ENCODE assay signal across 18 cellular contexts in the genomic region with DNA sequence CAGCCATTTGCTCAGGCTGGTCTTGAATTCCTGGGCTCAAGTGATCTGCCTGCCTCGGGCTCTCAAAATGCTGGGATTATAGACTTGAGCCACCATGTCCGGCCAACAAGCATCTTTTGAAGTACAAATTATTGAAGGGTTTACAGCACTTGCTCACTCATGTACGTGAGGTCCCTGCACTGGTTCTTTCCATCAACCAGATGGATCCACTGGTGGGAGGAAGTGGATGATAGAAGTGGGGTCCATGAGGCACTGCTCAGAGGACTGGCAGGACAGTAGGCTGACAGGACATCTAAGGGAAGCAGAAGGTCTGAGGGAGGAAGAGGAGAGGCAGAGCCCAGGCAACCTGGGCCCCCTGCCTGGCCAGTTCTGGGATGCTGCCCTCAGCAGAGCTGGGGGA.
DNase-seq lines count a peak whose midpoint lies in the region; ATAC-seq and TF ChIP-seq lines count a peak whose summit lies in the region.
"Had no signal": no experiment of that assay in that cellular context is flagged by ENCODE, and none has a peak within 500 bp of the region (broad histone marks: within the 10 kb centered on the region; RNA-seq: fewer than 3 reads in every experiment).

No MANE protein-coding gene starts in this region.

- H3K4me2 ChIP-seq in IMR-90 (ENCODE audit: low read depth, low read length) (no peak overlapping the region), mesenchymal stem cell (ENCODE audit: low read length, poor library complexity, severe bottlenecking) (no peak overlapping the region)

- no peak overlapping the region for H2BK120ac ChIP-seq in IMR-90 (ENCODE audit: low read depth, low read length)
- H2BK120ac ChIP-seq in mesenchymal stem cell (ENCODE audit: low read depth, low read length) = no peak overlapping the region

- CTCF ChIA-PET in IMR-90 (lab: Yijun Ruan, JAX) = no interaction called here

- no peak overlapping the region for H4K5ac ChIP-seq in IMR-90 (ENCODE audit: low read depth, low read length)

- H2BK12ac ChIP-seq in mesenchymal stem cell (ENCODE audit: low read length in 2 of 2) = no peak overlapping the region

- no peak for TF ChIP-seq CTCF in IMR-90 (conservative IDR thresholded peaks at IDR 0.05; ENCODE audit: low read depth, low read length)

- H3K4ac ChIP-seq in IMR-90 (ENCODE audit: low read depth, low read length) (no peak overlapping the region), mesenchymal stem cell (ENCODE audit: low read depth in 1 of 2, low read length in 2 of 2) (no peak overlapping the region)

- H3K36me3 ChIP-seq in IMR-90 (ENCODE audit: control insufficient read depth, insufficient read depth, low read length) (no peaks in the 10 kb centered on the region), mesenchymal stem cell (ENCODE audit: control insufficient read depth in 1 of 2, insufficient read depth in 2 of 2, low read depth in 1 of 2, low read length in 2 of 2) (no peaks in the 10 kb centered on the region)
- H3K36me3 ChIP-seq: BE2C had no signal

- no peaks in the 10 kb centered on the region for H3K9me1 ChIP-seq in IMR-90 (ENCODE audit: insufficient read depth, low read length)

- BruUV-seq in IMR-90 (replicated peaks; lab: Mats Ljungman, UMichigan) = no TSS peak

- no peak overlapping the region for H3K9ac ChIP-seq in IMR-90 (ENCODE audit: low read depth, low read length)
- H3K9ac ChIP-seq in mesenchymal stem cell (ENCODE audit: low read length) = no peak overlapping the region

- peaks cover 3% of the 10 kb centered on the region for H3K27me3 ChIP-seq in IMR-90 (ENCODE audit: control insufficient read depth, insufficient read depth, low read length)
- H3K27me3 ChIP-seq in mesenchymal stem cell (ENCODE audit: control insufficient read depth in 1 of 2, insufficient read depth in 1 of 2, low read length in 2 of 2) = no peaks in the 10 kb centered on the region
- H3K27me3 ChIP-seq: BE2C had no signal

- H3K27ac ChIP-seq in IMR-90 (ENCODE audit: insufficient read depth, low read length) (no peak overlapping the region), mesenchymal stem cell (ENCODE audit: low read length, poor library complexity, severe bottlenecking) (no peak overlapping the region)
- H3K27ac ChIP-seq: C4-2B had no signal

- TF ChIP-seq RAD21 in IMR-90 (IDR thresholded peaks at IDR 0.05; ENCODE audit: low read length) = no peak

- H2BK5ac ChIP-seq in IMR-90 (ENCODE audit: low read depth, low read length, poor library complexity, severe bottlenecking) (no peak overlapping the region), mesenchymal stem cell (ENCODE audit: low read depth, low read length, poor library complexity, severe bottlenecking) (no peak overlapping the region)

- POLR2A ChIA-PET in IMR-90 (lab: Charles Lee; ENCODE audit: unreplicated experiment) = no interaction called here
- POLR2A ChIA-PET in naive thymus-derived CD8-positive, alpha-beta T cell (lab: Charles Lee) = no interaction called here

- H3K9me3 ChIP-seq in IMR-90 (ENCODE audit: control insufficient read depth, insufficient read depth, low read length) (no peaks in the 10 kb centered on the region), mesenchymal stem cell (ENCODE audit: control insufficient read depth, low read length) (no peaks in the 10 kb centered on the region)
- H3K9me3 ChIP-seq: BE2C had no signal

- H2AK5ac ChIP-seq in IMR-90 (ENCODE audit: low read depth, low read length) (no peak overlapping the region), mesenchymal stem cell (ENCODE audit: low read length, severe bottlenecking) (no peak overlapping the region)

- DNase-seq in G401 (ENCODE audit: low spot score) (peak; percentile 32), IMR-90 (no peak), ecto neural progenitor cell (ENCODE audit: low spot score) (peak; percentile 23), mesenchymal stem cell (no peak)
- DNase-seq in naive thymus-derived CD8-positive, alpha-beta T cell = no peak
- DNase-seq: ACHN; BE2C; CD4-positive, alpha-beta T cell; DMS153; DMS79; GF-D8; GOT3; H7; HFFc6 had no signal

- no peak overlapping the region for H3K4me3 ChIP-seq in IMR-90 (ENCODE audit: insufficient read depth, low read depth, low read length)
- H3K4me3 ChIP-seq in mesenchymal stem cell (ENCODE audit: insufficient read depth in 1 of 2, low read depth in 1 of 2, low read length in 2 of 2) = no peak overlapping the region

- H3K27me3 Mint-ChIP-seq in naive thymus-derived CD8-positive, alpha-beta T cell = peaks cover 14 to 27% (median 17%) of the 10 kb centered on the region in 5 donors

- H3K36me3 Mint-ChIP-seq in naive thymus-derived CD8-positive, alpha-beta T cell = peaks cover 0 to 19% (median 2%) of the 10 kb centered on the region in 3 donors

- no peaks in the 10 kb centered on the region; the same call in 1 of the 2 replicates for H3K4me1 ChIP-seq in IMR-90 (ENCODE audit: control insufficient read depth, insufficient read depth, low read length)
- peaks cover 5% of the 10 kb centered on the region for H3K4me1 ChIP-seq in mesenchymal stem cell (ENCODE audit: control insufficient read depth, insufficient read depth, low read depth, low read length)
- H3K4me1 ChIP-seq: BE2C had no signal

- H3K27ac Mint-ChIP-seq in naive thymus-derived CD8-positive, alpha-beta T cell = peak overlapping the region in 1 of 10 donors; percentile 7
- H3K27ac Mint-ChIP-seq: CD4-positive, alpha-beta T cell; HFFc6 had no signal

- H3K56ac ChIP-seq in IMR-90 (ENCODE audit: extremely low read depth, insufficient read depth, low read length) = no peak overlapping the region

- no CpG with 5 or more reads among the region's 3 CpGs for WGBS in IMR-90 (ENCODE audit: extremely low coverage in 2 of 2, insufficient read length in 1 of 2), 2 experiments
- 88% methylated on average over 3 of the region's 3 CpGs for WGBS in mesenchymal stem cell

- H2AK9ac ChIP-seq in IMR-90 (replicated peaks; ENCODE audit: low read depth, low read length, poor library complexity) = peak overlapping the region; percentile 57

- peaks cover 0 to 5% (median 1%) of the 10 kb centered on the region in 4 donors for H3K4me1 Mint-ChIP-seq in naive thymus-derived CD8-positive, alpha-beta T cell

- H3K18ac ChIP-seq in IMR-90 (ENCODE audit: low read depth, low read length) = no peak overlapping the region
- no peak overlapping the region for H3K18ac ChIP-seq in mesenchymal stem cell (ENCODE audit: low read depth in 1 of 2, low read length in 2 of 2)

- H3K4me3 Mint-ChIP-seq in naive thymus-derived CD8-positive, alpha-beta T cell = no peak overlapping the region
- H3K4me3 Mint-ChIP-seq: CD4-positive, alpha-beta T cell; HFFc6 had no signal

- H4K91ac ChIP-seq in IMR-90 (ENCODE audit: insufficient read depth, low read depth, low read length) (no peak overlapping the region), mesenchymal stem cell (ENCODE audit: low read length) (no peak overlapping the region)

- H2AFZ ChIP-seq in IMR-90 (replicated peaks; ENCODE audit: low read length, poor library complexity) = no peak overlapping the region
- no peak overlapping the region for H2AFZ ChIP-seq in mesenchymal stem cell (ENCODE audit: low read depth, low read length)

- H3K23ac ChIP-seq in IMR-90 (ENCODE audit: low read depth, low read length) (no peak overlapping the region), mesenchymal stem cell (ENCODE audit: low read length in 2 of 2) (no peak overlapping the region)

- intact Hi-C loops in IMR-90 (cut with micrococcal nuclease) = no loop called here

- H3K79me1 ChIP-seq in IMR-90 (ENCODE audit: low read depth in 1 of 2, low read length in 2 of 2) = no peaks in the 10 kb centered on the region
- no peaks in the 10 kb centered on the region for H3K79me1 ChIP-seq in mesenchymal stem cell (replicated peaks; ENCODE audit: low read length, poor library complexity, severe bottlenecking)

- ATAC-seq in IMR-90 (ENCODE audit: low read depth) = no peak
- ATAC-seq in HG03045 (IDR thresholded peaks at IDR 0.05; ENCODE audit: unreplicated experiment) = no peak
- no peak for ATAC-seq in HG02759 (IDR thresholded peaks at IDR 0.05; ENCODE audit: unreplicated experiment)
- ATAC-seq in naive thymus-derived CD8-positive, alpha-beta T cell = no peak
- ATAC-seq: HCT116 had no signal

- H4K8ac ChIP-seq in IMR-90 (ENCODE audit: low read depth in 2 of 2, low read length in 2 of 2) = no peak overlapping the region
- H4K8ac ChIP-seq in mesenchymal stem cell (ENCODE audit: low read length) = peak overlapping the region; percentile 7

- H3K14ac ChIP-seq in IMR-90 (replicated peaks; ENCODE audit: low read depth, low read length) = no peak overlapping the region
- no peak overlapping the region for H3K14ac ChIP-seq in mesenchymal stem cell (ENCODE audit: low read length in 2 of 2)

- H2BK15ac ChIP-seq in IMR-90 (ENCODE audit: low read depth, low read length) (no peak overlapping the region), mesenchymal stem cell (ENCODE audit: low read depth, poor library complexity, severe bottlenecking) (peak overlapping the region; percentile 60)

- H3K9me3 Mint-ChIP-seq in naive thymus-derived CD8-positive, alpha-beta T cell = peaks cover 10 to 52% (median 22%) of the 10 kb centered on the region in 9 donors
- H3K9me3 Mint-ChIP-seq: HFFc6 had no signal

- in situ Hi-C loops in G401 (cut with HindIII; ENCODE audit: low sequenced_read_pairs) (no loop called here), IMR-90 (cut with MboI; ENCODE audit: low sequenced_read_pairs) (no loop called here)

- no peak overlapping the region for H2BK20ac ChIP-seq in IMR-90 (ENCODE audit: low read depth, low read length)

- dilution Hi-C loops in IMR-90 (cut with HindIII; ENCODE audit: low sequenced_read_pairs, unreplicated experiment) = no loop called here

- H4K20me1 ChIP-seq in IMR-90 (ENCODE audit: insufficient read depth, low read length) = no peaks in the 10 kb centered on the region

- no peak for TF ChIP-seq POLR2A in IMR-90 (IDR thresholded peaks at IDR 0.05; ENCODE audit: low read depth, low read length)

TF ChIP-seq in IMR-90, 13 proteins besides CTCF, POLR2A, EP300 and RAD21 (continues in another document):
- TF ChIP-seq USF2 (IDR thresholded peaks at IDR 0.05; ENCODE audit: low read depth, low read length) = no peak
- no peak for TF ChIP-seq MAFK (IDR thresholded peaks at IDR 0.05; ENCODE audit: low read depth, low read length)

Comparison
In these comparisons a context has a peak if more than half of its experiments do, and no peak if none do; other contexts are left out.
1. DNase-seq: peak in G401 (single experiment) and ecto neural progenitor cell (single experiment); none in IMR-90 (single experiment), mesenchymal stem cell (single experiment) and naive thymus-derived CD8-positive, alpha-beta T cell (0 of 10).